ENCODE assay signal across 21 cellular contexts in the genomic region with DNA sequence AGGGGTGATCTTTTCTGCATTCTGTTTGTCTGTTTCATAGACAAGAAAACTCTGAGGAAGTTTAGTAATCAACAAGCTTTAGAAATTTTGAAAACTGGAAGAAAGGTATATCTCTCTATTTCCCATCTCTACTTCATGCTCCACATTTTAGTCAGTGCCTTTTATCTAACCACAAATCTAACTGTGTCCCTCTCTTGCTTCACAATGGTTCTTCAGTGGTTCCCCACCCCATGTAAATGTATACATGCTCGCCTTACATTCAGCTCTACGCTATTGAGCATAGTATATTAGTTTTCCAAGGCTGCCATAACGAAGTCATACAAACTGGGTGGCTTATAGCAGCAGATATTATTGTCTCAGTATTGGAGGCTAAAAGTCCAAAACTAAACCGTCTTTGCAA. TPM values are rescaled to one million over a fixed set of nuclear protein-coding genes. Genes with fewer than 3 reads are reported as not detected.
DNase-seq lines count a peak whose midpoint lies in the region; ATAC-seq and TF ChIP-seq lines count a peak whose summit lies in the region.
"Had no signal": no experiment of that assay in that cellular context is flagged by ENCODE, and none has a peak within 500 bp of the region (broad histone marks: within the 10 kb centered on the region; RNA-seq: fewer than 3 reads in every experiment).

No MANE protein-coding gene starts in this region.

- POLR2A ChIA-PET in activated B cell treated with CpG ODN at 0.5 μM for 24 hours (lab: Charles Lee), result no interaction called here

- peaks cover 19% of the 10 kb centered on the region for H3K9me3 Mint-ChIP-seq in activated CD4-positive, alpha-beta T cell treated with anti-CD3 and anti-CD28 coated beads, Interleukin-2, amount 10 ng/mL, durations not matched to agents 24 days and 14 days
- peaks cover 5% of the 10 kb centered on the region for H3K9me3 Mint-ChIP-seq in activated B cell treated with CpG ODN at 0.5 μM for 24 hours
- peaks cover 6% of the 10 kb centered on the region for H3K9me3 Mint-ChIP-seq in stimulated activated effector memory CD8-positive, alpha-beta T cell treated with anti-CD3 and anti-CD28 coated beads, Interleukin-12 subunit alpha, Interleukin-12 subunit beta, amount 100 ng/mL, for 72 hours

- intact Hi-C loops in activated CD4-positive, alpha-beta T cell treated with anti-CD3 and anti-CD28 coated beads, Interleukin-2, amount 10 ng/mL, durations not matched to agents 24 days and 14 days (cut with micrococcal nuclease), result no loop called here
- intact Hi-C loops in activated B cell treated with CpG ODN at 0.5 μM for 24 hours (cut with micrococcal nuclease), result no loop called here

- peak overlapping the region; percentile 36 for H3K27ac ChIP-seq in HL-60 (replicated peaks)
- H3K27ac ChIP-seq in right atrium auricular region, result no peak overlapping the region

- no peak for DNase-seq in activated CD4-positive, alpha-beta T cell treated with anti-CD3 and anti-CD28 coated beads, Interleukin-2, amount 10 ng/mL, durations not matched to agents 24 days and 14 days
- no peak for DNase-seq in activated CD4-positive, alpha-beta T cell treated with anti-CD3 and anti-CD28 coated beads for 48 hours
- DNase-seq in HL-60 (ENCODE audit: low read depth in 1 of 2, low spot score in 1 of 2) (peak in 1 of 2 experiments; percentile 12), activated B cell treated with CpG ODN at 0.5 μM for 24 hours (no peak), cerebellar cortex (ENCODE audit: low spot score) (no peak), NCI-H510A treated with DMSO at 0.1 percent for 48 hours (lab: John Stamatoyannopoulos, UW) (no peak), right atrium auricular region (ENCODE audit: low spot score) (no peak)
- no peak for DNase-seq in stimulated activated effector memory CD8-positive, alpha-beta T cell treated with anti-CD3 and anti-CD28 coated beads, Interleukin-12 subunit alpha, Interleukin-12 subunit beta, amount 100 ng/mL, for 72 hours (ENCODE audit: low spot score in 2 of 2)
- DNase-seq: 8988T, DMS79 treated with DMSO at 0.1 percent for 48 hours, H9, MV-4-11, NCI-H1417, NCI-H187, NCI-H2227 treated with DMSO at 0.1 percent for 48 hours, NCI-H524, PC-3, RPMI8226, SHP77 treated with DMSO at 0.1 percent for 48 hours had no signal

- H3K4me1 ChIP-seq in right atrium auricular region, result no peaks in the 10 kb centered on the region

- peak overlapping the region; percentile 52 for H3K27ac Mint-ChIP-seq in activated CD4-positive, alpha-beta T cell treated with anti-CD3 and anti-CD28 coated beads, Interleukin-2, amount 10 ng/mL, durations not matched to agents 24 days and 14 days
- peak overlapping the region; percentile 89 for H3K27ac Mint-ChIP-seq in activated B cell treated with CpG ODN at 0.5 μM for 24 hours
- H3K27ac Mint-ChIP-seq in stimulated activated effector memory CD8-positive, alpha-beta T cell treated with anti-CD3 and anti-CD28 coated beads, Interleukin-12 subunit alpha, Interleukin-12 subunit beta, amount 100 ng/mL, for 72 hours, result no peak overlapping the region

- CTCF ChIA-PET in activated B cell treated with CpG ODN at 0.5 μM for 24 hours (lab: Charles Lee), result interaction anchor here (0.8 kb wide), 1 partner anchor 177 kb away, joined by 3 read pairs; no protein-coding TSS in a partner anchor

- peaks cover 47% of the 10 kb centered on the region for H3K4me1 Mint-ChIP-seq in activated CD4-positive, alpha-beta T cell treated with anti-CD3 and anti-CD28 coated beads, Interleukin-2, amount 10 ng/mL, durations not matched to agents 24 days and 14 days
- H3K4me1 Mint-ChIP-seq in activated B cell treated with CpG ODN at 0.5 μM for 24 hours, result peaks cover 49% of the 10 kb centered on the region
- peaks cover 20% of the 10 kb centered on the region for H3K4me1 Mint-ChIP-seq in stimulated activated effector memory CD8-positive, alpha-beta T cell treated with anti-CD3 and anti-CD28 coated beads, Interleukin-12 subunit alpha, Interleukin-12 subunit beta, amount 100 ng/mL, for 72 hours

- H3K4me3 ChIP-seq in HL-60 (replicated peaks; ENCODE audit: insufficient read depth, low read length) (no peak overlapping the region), right atrium auricular region (no peak overlapping the region)

- no peaks in the 10 kb centered on the region for H3K27me3 Mint-ChIP-seq in activated CD4-positive, alpha-beta T cell treated with anti-CD3 and anti-CD28 coated beads, Interleukin-2, amount 10 ng/mL, durations not matched to agents 24 days and 14 days
- no peaks in the 10 kb centered on the region for H3K27me3 Mint-ChIP-seq in activated B cell treated with CpG ODN at 0.5 μM for 24 hours

- TF ChIP-seq CTCF in HL-60 (IDR thresholded peaks at IDR 0.05; ENCODE audit: insufficient read depth, low read length) (no peak), activated B cell treated with CpG ODN at 0.5 μM for 24 hours (IDR thresholded peaks at IDR 0.05) (no peak), right atrium auricular region (IDR thresholded peaks at IDR 0.05) (no peak)

- peaks cover 14% of the 10 kb centered on the region for H3K36me3 Mint-ChIP-seq in activated CD4-positive, alpha-beta T cell treated with anti-CD3 and anti-CD28 coated beads, Interleukin-2, amount 10 ng/mL, durations not matched to agents 24 days and 14 days (ENCODE audit: low read depth)
- peaks cover 2% of the 10 kb centered on the region for H3K36me3 Mint-ChIP-seq in activated B cell treated with CpG ODN at 0.5 μM for 24 hours (ENCODE audit: low read depth)
- no peaks in the 10 kb centered on the region for H3K36me3 Mint-ChIP-seq in stimulated activated effector memory CD8-positive, alpha-beta T cell treated with anti-CD3 and anti-CD28 coated beads, Interleukin-12 subunit alpha, Interleukin-12 subunit beta, amount 100 ng/mL, for 72 hours

- no peak overlapping the region for H3K4me3 Mint-ChIP-seq in activated CD4-positive, alpha-beta T cell treated with anti-CD3 and anti-CD28 coated beads, Interleukin-2, amount 10 ng/mL, durations not matched to agents 24 days and 14 days
- no peak overlapping the region for H3K4me3 Mint-ChIP-seq in activated B cell treated with CpG ODN at 0.5 μM for 24 hours
- H3K4me3 Mint-ChIP-seq in stimulated activated effector memory CD8-positive, alpha-beta T cell treated with anti-CD3 and anti-CD28 coated beads, Interleukin-12 subunit alpha, Interleukin-12 subunit beta, amount 100 ng/mL, for 72 hours, result no peak overlapping the region
- H3K4me3 Mint-ChIP-seq: H9 had no signal

- no peaks in the 10 kb centered on the region for H3K9me3 ChIP-seq in right atrium auricular region

- ATAC-seq in activated B cell treated with CpG ODN at 0.5 μM for 24 hours (ENCODE audit: low read depth), result no peak
- peak; percentile 52 for ATAC-seq in stimulated activated effector memory CD8-positive, alpha-beta T cell treated with anti-CD3 and anti-CD28 coated beads, Interleukin-12 subunit alpha, Interleukin-12 subunit beta, amount 100 ng/mL, for 72 hours
- ATAC-seq: PC-3 had no signal

- no peaks in the 10 kb centered on the region for H3K36me3 ChIP-seq in right atrium auricular region

- H3K27me3 ChIP-seq in HL-60 (ENCODE audit: insufficient read depth, poor library complexity, severe bottlenecking), result no peaks in the 10 kb centered on the region
- H3K27me3 ChIP-seq in right atrium auricular region, result no peaks in the 10 kb centered on the region

RNA-seq across cellular contexts. Expression of gene SAMSN1, which starts 14.4 kb away (rescaled TPM):
- 86.4 and 92.7 TPM in 2 replicates for total RNA-seq in activated CD4-positive, alpha-beta T cell treated with anti-CD3 and anti-CD28 coated beads, Interleukin-2, amount 10 ng/mL, durations not matched to agents 24 days and 14 days
- total RNA-seq in activated B cell treated with CpG ODN at 0.5 μM for 24 hours (48.7 and 49.7 TPM in 2 replicates), right atrium auricular region (1 to 10 TPM; 3.2 to 3.7 TPM)
- total RNA-seq: G401, LHCN-M2, PC-3 had no signal

Comparison
In these comparisons a context has a peak if more than half of its experiments do, and no peak if none do; other contexts are left out.
1. RNA of gene SAMSN1, which starts 14.4 kb away (total RNA-seq): 86.4 to 92.7 TPM in activated CD4-positive, alpha-beta T cell treated with anti-CD3 and anti-CD28 coated beads, Interleukin-2, amount 10 ng/mL, durations not matched to agents 24 days and 14 days and 48.7 to 49.7 TPM in activated B cell treated with CpG ODN at 0.5 μM for 24 hours; 3.2 to 3.7 TPM in right atrium auricular region; every median in the first group is over 10 times any median in the second.